ENCODE assay signal across 8 cellular contexts in genomic region chr7:94087664-94088352, GRCh38.
DNase-seq lines count a peak whose midpoint lies in the region; TF ChIP-seq lines count a peak whose summit lies in the region.

No MANE protein-coding gene starts in this region.

- peaks cover 24% of the 10 kb centered on the region for H3K27me3 ChIP-seq in Loucy (ENCODE audit: insufficient read depth, low read length, poor library complexity, severe bottlenecking)
- H3K27me3 ChIP-seq in iPS DF 6.9 (ENCODE audit: control insufficient read depth, insufficient read depth, low read length), result no peaks in the 10 kb centered on the region
- H3K27me3 ChIP-seq in spleen (replicated peaks in 1 of 7), result no peaks in the 10 kb centered on the region

- H3K36me3 ChIP-seq in HEK293 (ENCODE audit: control insufficient read depth in 2 of 2, insufficient read depth in 1 of 2, low read length in 2 of 2) (no peaks in the 10 kb centered on the region), Loucy (ENCODE audit: insufficient read depth, low read length) (no peaks in the 10 kb centered on the region), iPS DF 6.9 (ENCODE audit: control insufficient read depth, insufficient read depth, low read length) (no peaks in the 10 kb centered on the region), spleen (no peaks in the 10 kb centered on the region)

- peak overlapping the region; percentile 38 for H2AFZ ChIP-seq in Loucy (ENCODE audit: low read length)

- no peak overlapping the region for H3K4me3 ChIP-seq in HEK293 (ENCODE audit: low read depth, low read length)
- H3K4me3 ChIP-seq in Loucy (ENCODE audit: low read length, poor library complexity, severe bottlenecking), result no peak overlapping the region
- no peak overlapping the region for H3K4me3 ChIP-seq in astrocyte of the spinal cord (ENCODE audit: low read depth, low read length)
- no peak overlapping the region for H3K4me3 ChIP-seq in iPS DF 6.9 (ENCODE audit: low read length)
- H3K4me3 ChIP-seq in spleen, result peak overlapping the region in 4 of 8 donors; percentile 11 to 59 (median 30)

- H3K4me2 ChIP-seq in Loucy (ENCODE audit: low read depth, low read length, poor library complexity, severe bottlenecking), result peak overlapping the region; percentile 23

- no peaks in the 10 kb centered on the region for H4K20me1 ChIP-seq in Loucy (ENCODE audit: insufficient read depth, low read length, poor library complexity, severe bottlenecking)

- intact Hi-C loops in spleen (cut with DNase I; ENCODE audit: low total_unique reads), result no loop called here

- H3K79me2 ChIP-seq in Loucy (ENCODE audit: insufficient read depth, low read length), result no peaks in the 10 kb centered on the region

- in situ Hi-C loops in astrocyte of the spinal cord (cut with HindIII; ENCODE audit: low sequenced_read_pairs), result no loop called here

- TF ChIP-seq CTCF in HEK293 (tag by site-specific recombination; IDR thresholded peaks at IDR 0.05) (peak; percentile 71), Loucy (conservative IDR thresholded peaks at IDR 0.05; ENCODE audit: low read length) (peak; percentile 89), astrocyte of the spinal cord (IDR thresholded peaks at IDR 0.05; ENCODE audit: low read depth, low read length) (peak; percentile 83), spleen (IDR thresholded peaks at IDR 0.05 in 8 of 11, conservative IDR thresholded peaks at IDR 0.05 in 3 of 11) (peak; percentile 62 to 88 (median 81))

- H3K9me2 ChIP-seq in Loucy (replicated peaks; ENCODE audit: low read depth, low read length), result no peaks in the 10 kb centered on the region

- no peaks in the 10 kb centered on the region for H3K4me1 ChIP-seq in HEK293 (ENCODE audit: control insufficient read depth, insufficient read depth, low read length)
- H3K4me1 ChIP-seq in Loucy (ENCODE audit: insufficient read depth, low read length, poor library complexity, severe bottlenecking), result no peaks in the 10 kb centered on the region
- H3K4me1 ChIP-seq in iPS DF 6.9 (ENCODE audit: control insufficient read depth, insufficient read depth, low read length), result no peaks in the 10 kb centered on the region
- peaks cover 11 to 22% (median 13%) of the 10 kb centered on the region in 6 donors for H3K4me1 ChIP-seq in spleen

- POLR2A ChIA-PET in HEK293 (lab: Yijun Ruan, JAX), result no interaction called here

- DNase-seq in activated CD8-positive, alpha-beta memory T cell treated with anti-CD3 and anti-CD28 coated beads, Interleukin-2, amount 50 U/mL, for 24 hours (ENCODE audit: extremely low read depth), result peak; percentile 12
- DNase-seq in activated CD8-positive, alpha-beta memory T cell treated with anti-CD3 and anti-CD28 coated beads, Interleukin-2, amount 50 U/mL, for 48 hours, result no peak
- DNase-seq in SHP77 treated with DMSO at 0.1 percent for 48 hours (lab: John Stamatoyannopoulos, UW), result peak; percentile 9
- peak; percentile 79 for DNase-seq in astrocyte of the spinal cord (ENCODE audit: low read depth, low spot score)
- peak; percentile 33 for DNase-seq in iPS DF 6.9 (ENCODE audit: low read depth, low spot score)
- DNase-seq in spleen, result no peak

- CTCF ChIA-PET in HEK293 (lab: Yijun Ruan, JAX), result interaction anchor here (0.6 to 5.1 kb wide), 34 partner anchors 8 to 841 kb away, joined by 3 to 42 read pairs (median 4); partner anchors contain the start of genes GNGT1 and TFPI2

- no peak overlapping the region for H3K9ac ChIP-seq in Loucy (ENCODE audit: low read depth, low read length, poor library complexity, severe bottlenecking)

- no CpG with 5 or more reads among the region's 6 CpGs for WGBS in iPS DF 6.9 (ENCODE audit: insufficient coverage, insufficient read length)
- WGBS in spleen, 5 donors, result 15 to 22% (median 19%) methylated on average over 6 of the region's 6 CpGs

- no peaks in the 10 kb centered on the region for H3F3A ChIP-seq in Loucy (ENCODE audit: low read depth)

- H3K9me3 ChIP-seq in HEK293 (ENCODE audit: control insufficient read depth, insufficient read depth, low read depth, low read length) (no peaks in the 10 kb centered on the region), Loucy (ENCODE audit: insufficient read depth, low read depth, low read length) (no peaks in the 10 kb centered on the region), iPS DF 6.9 (ENCODE audit: control insufficient read depth, insufficient read depth, low read length) (no peaks in the 10 kb centered on the region), spleen (no peaks in the 10 kb centered on the region)

- no peak overlapping the region for H3K27ac ChIP-seq in HEK293 (ENCODE audit: extremely low read depth, low read depth, low read length)
- H3K27ac ChIP-seq in iPS DF 6.9 (ENCODE audit: low read length), result no peak overlapping the region
- H3K27ac ChIP-seq in spleen, result peak overlapping the region in 3 of 8 donors; percentile 16 to 57 (median 40)

- no peak for TF ChIP-seq POLR2A in spleen (IDR thresholded peaks at IDR 0.05)

TF ChIP-seq in HEK293, 187 proteins besides CTCF, POLR2A, EP300 and RAD21:
- no peak for TF ChIP-seq ZNF585B (tag by site-specific recombination; IDR thresholded peaks at IDR 0.05)
- TF ChIP-seq ZNF121 (tag by site-specific recombination; IDR thresholded peaks at IDR 0.05), result no peak
- TF ChIP-seq GLIS1 (tag by site-specific recombination; IDR thresholded peaks at IDR 0.05), result 0 out of 2 replicates have a peak, but pooled peaks have one; percentile 41
- TF ChIP-seq SCRT1 (tag by site-specific recombination; IDR thresholded peaks at IDR 0.05; ENCODE audit: borderline replicate concordance), result no peak
- no peak for TF ChIP-seq ZNF391 (tag by site-specific recombination; IDR thresholded peaks at IDR 0.05; ENCODE audit: borderline replicate concordance, low read depth)
- TF ChIP-seq ZFHX2 (tag by site-specific recombination; conservative IDR thresholded peaks at IDR 0.05), result peak; percentile 21; the same call in 1 of the 2 replicates
- no peak for TF ChIP-seq ZNF785 (tag by site-specific recombination; IDR thresholded peaks at IDR 0.05)
- TF ChIP-seq ZNF654 (tag by site-specific recombination; IDR thresholded peaks at IDR 0.05; ENCODE audit: low read depth), result peak; percentile 76
- TF ChIP-seq ZEB2 (tag by site-specific recombination; IDR thresholded peaks at IDR 0.05), result no peak
- no peak for TF ChIP-seq MYNN (tag by site-specific recombination; IDR thresholded peaks at IDR 0.05; ENCODE audit: borderline replicate concordance)
- TF ChIP-seq BCL11B (tag by site-specific recombination; IDR thresholded peaks at IDR 0.05; ENCODE audit: low read depth), result no peak
- TF ChIP-seq, protein P1, sequence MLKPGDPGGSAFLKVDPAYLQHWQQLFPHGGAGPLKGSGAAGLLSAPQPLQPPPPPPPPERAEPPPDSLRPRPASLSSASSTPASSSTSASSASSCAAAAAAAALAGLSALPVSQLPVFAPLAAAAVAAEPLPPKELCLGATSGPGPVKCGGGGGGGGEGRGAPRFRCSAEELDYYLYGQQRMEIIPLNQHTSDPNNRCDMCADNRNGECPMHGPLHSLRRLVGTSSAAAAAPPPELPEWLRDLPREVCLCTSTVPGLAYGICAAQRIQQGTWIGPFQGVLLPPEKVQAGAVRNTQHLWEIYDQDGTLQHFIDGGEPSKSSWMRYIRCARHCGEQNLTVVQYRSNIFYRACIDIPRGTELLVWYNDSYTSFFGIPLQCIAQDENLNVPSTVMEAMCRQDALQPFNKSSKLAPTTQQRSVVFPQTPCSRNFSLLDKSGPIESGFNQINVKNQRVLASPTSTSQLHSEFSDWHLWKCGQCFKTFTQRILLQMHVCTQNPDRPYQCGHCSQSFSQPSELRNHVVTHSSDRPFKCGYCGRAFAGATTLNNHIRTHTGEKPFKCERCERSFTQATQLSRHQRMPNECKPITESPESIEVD (tag by site-specific recombination; IDR thresholded peaks at IDR 0.05), result no peak
- TF ChIP-seq ZNF23 (tag by site-specific recombination; IDR thresholded peaks at IDR 0.05; ENCODE audit: borderline replicate concordance), result no peak
- no peak for TF ChIP-seq ZNF404 (tag by site-specific recombination; IDR thresholded peaks at IDR 0.05)
- 0 out of 2 replicates have a peak, but pooled peaks have one; percentile 45 for TF ChIP-seq ZNF660 (tag by site-specific recombination; IDR thresholded peaks at IDR 0.05)
- no peak for TF ChIP-seq ZNF292 (tag by site-specific recombination; IDR thresholded peaks at IDR 0.05; ENCODE audit: borderline replicate concordance, low read depth)
- no peak for TF ChIP-seq ZNF138 (tag by site-specific recombination; IDR thresholded peaks at IDR 0.05; ENCODE audit: borderline replicate concordance)
- no peak for TF ChIP-seq ZFP37 (tag by site-specific recombination; IDR thresholded peaks at IDR 0.05)
- TF ChIP-seq PRDM1 (tag by site-specific recombination; IDR thresholded peaks at IDR 0.05), result peak; percentile 80
- TF ChIP-seq KLF7 (tag by site-specific recombination; IDR thresholded peaks at IDR 0.05; ENCODE audit: borderline replicate concordance), result no peak
- no peak for TF ChIP-seq ZSCAN30 (tag by site-specific recombination; IDR thresholded peaks at IDR 0.05)
- TF ChIP-seq ZNF302 (tag by site-specific recombination; IDR thresholded peaks at IDR 0.05; ENCODE audit: low read depth), result no peak
- no peak for TF ChIP-seq ZNF221 (tag by site-specific recombination; IDR thresholded peaks at IDR 0.05; ENCODE audit: borderline replicate concordance)
- TF ChIP-seq ZNF324 (tag by site-specific recombination; IDR thresholded peaks at IDR 0.05), result no peak

Comparison
In these comparisons a context has a peak if more than half of its experiments do, and no peak if none do; other contexts are left out.
1. DNase-seq: peak in activated CD8-positive, alpha-beta memory T cell treated with anti-CD3 and anti-CD28 coated beads, Interleukin-2, amount 50 U/mL, for 24 hours (single experiment), SHP77 treated with DMSO at 0.1 percent for 48 hours (single experiment), astrocyte of the spinal cord (single experiment) and iPS DF 6.9 (single experiment); none in activated CD8-positive, alpha-beta memory T cell treated with anti-CD3 and anti-CD28 coated beads, Interleukin-2, amount 50 U/mL, for 48 hours (single experiment) and spleen (single experiment).
2. Peak in every context shown above with its lines, with median percentiles within 50 percentile points of each other: CTCF ChIP-seq.